9 cellular contexts compared by ENCODE assay signal in the genomic region with DNA sequence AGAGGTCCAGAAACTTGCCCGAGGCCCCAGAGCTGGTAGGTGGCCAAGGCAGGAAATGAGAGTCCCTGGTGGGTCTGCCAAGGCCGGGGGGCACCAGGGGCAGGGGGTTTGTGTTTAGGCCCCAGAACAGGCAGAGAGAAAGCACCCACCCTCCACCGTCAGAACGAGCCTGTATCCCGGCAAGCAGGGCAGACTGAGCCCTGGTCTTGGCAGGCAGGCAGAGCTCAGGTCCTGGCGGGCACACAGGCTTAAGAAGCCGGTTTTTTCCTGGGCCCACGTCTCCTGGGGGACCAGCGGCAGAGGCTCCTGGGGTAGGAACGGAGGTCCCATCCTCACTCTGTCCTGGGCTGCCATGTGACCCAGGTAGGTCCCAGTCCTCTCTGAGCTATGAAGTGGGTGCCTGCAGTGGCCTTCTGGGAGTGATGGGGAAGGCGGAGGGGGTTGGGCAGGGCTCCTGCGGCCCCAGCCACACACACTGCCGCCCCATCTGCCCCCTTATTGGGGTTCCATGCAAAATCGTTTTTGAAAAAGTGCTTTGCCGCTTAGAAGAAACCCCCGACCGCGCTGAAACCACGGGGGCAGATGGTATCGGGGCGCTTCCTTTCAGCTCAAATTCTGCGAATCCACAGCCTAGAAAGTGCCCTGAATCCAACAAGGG. TPM values are rescaled to one million over a fixed set of nuclear protein-coding genes. Genes with fewer than 3 reads are reported as not detected.
A peak's percentile ranks its signal among the peaks of the same experiment; 100 is the strongest.
DNase-seq lines count a peak whose midpoint lies in the region; ATAC-seq, FAIRE-seq and TF ChIP-seq lines count a peak whose summit lies in the region.
"Had no signal": no experiment of that assay in that cellular context is flagged by ENCODE, and none has a peak within 500 bp of the region (broad histone marks: within the 10 kb centered on the region; RNA-seq: fewer than 3 reads in every experiment).

No MANE protein-coding gene starts in this region.

- H3K9me3 ChIP-seq in T-helper 17 cell (ENCODE audit: control insufficient read depth, low read length, poor library complexity, severe bottlenecking) = no peaks in the 10 kb centered on the region
- no peaks in the 10 kb centered on the region for H3K9me3 ChIP-seq in GM12878 (replicated peaks; ENCODE audit: control insufficient read depth, insufficient read depth, low read length)

- H3K36me3 ChIP-seq in GM12878 (ENCODE audit: control insufficient read depth in 2 of 2, insufficient read depth in 2 of 2, low read length in 1 of 2) = peaks cover 4 to 9% of the 10 kb centered on the region in 2 experiments; a peak in 3 of 4 replicates

- RAD21 ChIA-PET in GM12878 (lab: Charles Lee; ENCODE audit: unreplicated experiment) = interaction anchor here (0.8 to 5.2 kb wide), 9 partner anchors 9 to 33 kb away, joined by 3 to 53 read pairs (median 34); no protein-coding TSS in a partner anchor

- H3K27me3 Mint-ChIP-seq in T-helper 17 cell = no peaks in the 10 kb centered on the region

- in situ Hi-C loops in GM12878 (cut with MboI) = loop anchor here (25.0 kb wide), 1 partner anchor 1782 kb away; the partner anchor contains the start of gene TPCN1

- ATAC-seq in T-helper 17 cell = peak; percentile 46
- ATAC-seq in GM12878 = peak; percentile 50
- no peak for ATAC-seq in HG03135 (IDR thresholded peaks at IDR 0.05; ENCODE audit: unreplicated experiment)
- no peak for ATAC-seq in sciatic nerve

- no peaks in the 10 kb centered on the region for H3K27me3 ChIP-seq in GM12878 (replicated peaks in 1 of 2; ENCODE audit: control insufficient read depth in 2 of 2, insufficient read depth in 2 of 2, low read length in 1 of 2)

- BruUV-seq in GM12878 (replicated peaks; lab: Mats Ljungman, UMichigan) = no TSS peak

- TF ChIP-seq CTCF in GM12878 (IDR thresholded peaks at IDR 0.05 in 2 of 3, conservative IDR thresholded peaks at IDR 0.05 in 1 of 3; ENCODE audit: control insufficient read depth in 2 of 3, extremely low read depth in 1 of 3, insufficient read depth in 1 of 3, low read depth in 3 of 3, low read length in 3 of 3) = no peak

- no peak for TF ChIP-seq RAD21 in GM12878 (IDR thresholded peaks at IDR 0.05; ENCODE audit: insufficient read depth, low read depth, low read length)

- 0 out of 4 replicates have a peak, but pooled peaks have one; percentile 30 to 49 for TF ChIP-seq EP300 in GM12878 (IDR thresholded peaks at IDR 0.05; ENCODE audit: borderline replicate concordance in 1 of 2, control insufficient read depth in 1 of 2, low read depth in 2 of 2, low read length in 2 of 2)

- FAIRE-seq in GM12878 (lab: Jason Lieb, UNC) = no peak

- CTCF ChIA-PET in GM12878 (lab: Yijun Ruan, JAX) = interaction anchor here (0.6 to 10.2 kb wide), 8 partner anchors 8 to 33 kb away, joined by 3 to 160 read pairs (median 19); no protein-coding TSS in a partner anchor

- peaks cover 88% of the 10 kb centered on the region for H3K79me2 ChIP-seq in GM12878 (ENCODE audit: control insufficient read depth, insufficient read depth, low read length)

- H3K4me1 Mint-ChIP-seq in T-helper 17 cell = peaks cover 82% of the 10 kb centered on the region

- H3K4me3 ChIP-seq in GM12878 (peak overlapping the region; percentile 52), skin epidermis (peak overlapping the region in 1 of 7 experiments; percentile 11)

- TF ChIP-seq POLR2A in GM12878 (IDR thresholded peaks at IDR 0.05; ENCODE audit: low read depth, low read length) = peak; percentile 73

- DNase-seq in CMK (ENCODE audit: low read depth) (peak; percentile 72), T-helper 17 cell (peak; percentile 55 to 73 (median 65)), GM12878 (ENCODE audit: low read depth, low spot score) (no peak), sciatic nerve (ENCODE audit: low spot score) (no peak), NCI-H2107 treated with DMSO at 0.1 percent for 48 hours (lab: John Stamatoyannopoulos, UW; ENCODE audit: unreplicated experiment) (no peak), NCI-H2107 (lab: John Stamatoyannopoulos, UW) (no peak)
- DNase-seq: NCI-H1436 had no signal

- intact Hi-C loops in GM12878 (cut with micrococcal nuclease; ENCODE audit: unreplicated experiment) = loop anchor here (1.0 to 2.0 kb wide), 2 partner anchors 15 to 25 kb away; partner anchors contain the start of gene SH2B3
- intact Hi-C loops in sciatic nerve (cut with DNase I) = no loop called here

- H3K36me3 Mint-ChIP-seq in T-helper 17 cell (ENCODE audit: low read depth) = no peaks in the 10 kb centered on the region

- H3K9ac ChIP-seq in GM12878 (ENCODE audit: control insufficient read depth, insufficient read depth, low read length) = peak overlapping the region; percentile 91

- H3K4me1 ChIP-seq in GM12878 (ENCODE audit: control insufficient read depth, insufficient read depth, low read length) = peaks cover 84% of the 10 kb centered on the region

- SMC1A ChIA-PET in GM12878 (lab: Charles Lee; ENCODE audit: uncharacterized antibody, unreplicated experiment) = interaction anchor here (1.0 to 7.7 kb wide), 11 partner anchors 12 to 34 kb away, joined by 3 to 57 read pairs (median 13); partner anchors contain the start of gene SH2B3

- peak overlapping the region; percentile 100 for H3K27ac Mint-ChIP-seq in T-helper 17 cell

- peak overlapping the region; percentile 33 for H2AFZ ChIP-seq in GM12878 (ENCODE audit: control insufficient read depth, low read depth, low read length)

- H3K27ac ChIP-seq in GM12878 (ENCODE audit: control insufficient read depth, insufficient read depth) (peak overlapping the region; percentile 95), skin epidermis (peak overlapping the region in 20 of 21 experiments; percentile 8 to 88 (median 72))

- H4K20me1 ChIP-seq in GM12878 (ENCODE audit: control insufficient read depth, insufficient read depth) = peaks cover 4% of the 10 kb centered on the region; the same call in 1 of the 2 replicates

- POLR2A ChIA-PET in GM12878 (lab: Charles Lee) = interaction anchor here (0.6 to 12.0 kb wide), 6 partner anchors 9 to 31 kb away, joined by 3 to 188 read pairs (median 4); partner anchors contain the start of gene SH2B3

- peak overlapping the region; percentile 99 for H3K4me2 ChIP-seq in GM12878 (ENCODE audit: control insufficient read depth, insufficient read depth)

- WGBS in GM12878 (ENCODE audit: insufficient coverage, insufficient replicate concordance, low lambda C conversion rate, missing lambda C conversion rate) = under 1% methylated on average over 22 of the region's 22 CpGs

- H3K4me3 Mint-ChIP-seq in T-helper 17 cell = peak overlapping the region; percentile 95

TF ChIP-seq in GM12878, 131 proteins besides CTCF, POLR2A, EP300 and RAD21 (continues in another document):
- no peak for TF ChIP-seq HDAC2 (IDR thresholded peaks at IDR 0.05)
- TF ChIP-seq, protein P1, sequence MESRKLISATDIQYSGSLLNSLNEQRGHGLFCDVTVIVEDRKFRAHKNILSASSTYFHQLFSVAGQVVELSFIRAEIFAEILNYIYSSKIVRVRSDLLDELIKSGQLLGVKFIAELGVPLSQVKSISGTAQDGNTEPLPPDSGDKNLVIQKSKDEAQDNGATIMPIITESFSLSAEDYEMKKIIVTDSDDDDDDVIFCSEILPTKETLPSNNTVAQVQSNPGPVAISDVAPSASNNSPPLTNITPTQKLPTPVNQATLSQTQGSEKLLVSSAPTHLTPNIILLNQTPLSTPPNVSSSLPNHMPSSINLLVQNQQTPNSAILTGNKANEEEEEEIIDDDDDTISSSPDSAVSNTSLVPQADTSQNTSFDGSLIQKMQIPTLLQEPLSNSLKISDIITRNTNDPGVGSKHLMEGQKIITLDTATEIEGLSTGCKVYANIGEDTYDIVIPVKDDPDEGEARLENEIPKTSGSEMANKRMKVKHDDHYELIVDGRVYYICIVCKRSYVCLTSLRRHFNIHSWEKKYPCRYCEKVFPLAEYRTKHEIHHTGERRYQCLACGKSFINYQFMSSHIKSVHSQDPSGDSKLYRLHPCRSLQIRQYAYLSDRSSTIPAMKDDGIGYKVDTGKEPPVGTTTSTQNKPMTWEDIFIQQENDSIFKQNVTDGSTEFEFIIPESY (IDR thresholded peaks at IDR 0.05) = no peak
- no peak for TF ChIP-seq PAX8 (IDR thresholded peaks at IDR 0.05)
- TF ChIP-seq ZNF622 (IDR thresholded peaks at IDR 0.05) = no peak
- TF ChIP-seq CHD1 (IDR thresholded peaks at IDR 0.05; ENCODE audit: low read depth, low read length) = no peak
- TF ChIP-seq STAT3 (IDR thresholded peaks at IDR 0.05; ENCODE audit: low read depth, low read length) = no peak
- peak; percentile 43 for TF ChIP-seq TBL1XR1 (IDR thresholded peaks at IDR 0.05; ENCODE audit: low read depth, low read length)
- no peak for TF ChIP-seq HCFC1 (IDR thresholded peaks at IDR 0.05; ENCODE audit: low read length)
- no peak for TF ChIP-seq NFIC (IDR thresholded peaks at IDR 0.05; ENCODE audit: low read depth, low read length)
- peak; percentile 9; the same call in 1 of the 2 replicates for TF ChIP-seq DPF2 (IDR thresholded peaks at IDR 0.05)
- no peak for TF ChIP-seq KAT2A (conservative IDR thresholded peaks at IDR 0.05; ENCODE audit: control insufficient read depth, low read depth, low read length)
- no peak for TF ChIP-seq ESRRA (IDR thresholded peaks at IDR 0.05; ENCODE audit: low read length)

RNA-seq across cellular contexts. Expression of gene SH2B3, which starts 24.2 kb away (rescaled TPM):
- 10 to 100 TPM; 38.7 to 39.3 TPM for total RNA-seq in T-helper 17 cell
- total RNA-seq in GM12878 (2013; cell fraction: nucleolus; rRNA removed) = 28.3 and 28.4 TPM in 2 replicates
- 32.3 and 32.5 TPM in 2 replicates for total RNA-seq in GM12878 (2014; rRNA removed)
- 25.3 and 27.6 TPM in 2 replicates for total RNA-seq in GM12878 (2014; rRNA removed; fragmentation: Illumina TruSeq; extraction: Trizol)
- total RNA-seq in GM12878 (2021) = 43.2 and 46.4 TPM in 2 replicates
- 18.6 TPM for polyA plus RNA-seq in GM12878 (2011; ENCODE audit: low read depth)
- polyA plus RNA-seq in GM12878 (2011; rRNA removed) = 15.0 and 19.1 TPM in 2 replicates
- 19.4 and 21.7 TPM in 2 replicates for polyA plus RNA-seq in GM12878 (2011; cell fraction: cytosol; rRNA removed)
- 18.9 and 27.2 TPM in 2 replicates for polyA plus RNA-seq in GM12878 (2011; cell fraction: nucleus; rRNA removed)
- polyA plus RNA-seq in GM12878 (2012) = 18.0 and 25.3 TPM in 2 replicates
- polyA plus RNA-seq in GM12878 (2014; fragmentation: Illumina TruSeq; extraction: Trizol) = 35.6 and 38.3 TPM in 2 replicates
- 1 to 10 TPM; 5.8 to 8.5 TPM for polyA plus RNA-seq in GM12878 (2014; fragmentation: Nextera tagmentation; extraction: Ambion mirVana)
- polyA plus RNA-seq in GM12878 (2014; rRNA removed) = 28.1 and 31.0 TPM in 2 replicates
- 10 to 100 TPM in 1 of 2 experiments, 1 to 10 TPM in 1; 9.1 to 11.9 TPM for polyA plus RNA-seq in GM12878 (2016; fragmentation: Nextera tagmentation; extraction: Ambion mirVana)
- polyA minus RNA-seq in GM12878 (2011; rRNA and poly(A)+ RNA removed) = 15.0 and 18.0 TPM in 2 replicates
- polyA minus RNA-seq in GM12878 (2011; cell fraction: cytosol; rRNA and poly(A)+ RNA removed) = 11.4 and 13.1 TPM in 2 replicates
- polyA minus RNA-seq in GM12878 (2011; cell fraction: nucleus; rRNA and poly(A)+ RNA removed) = 4.8 and 11.5 TPM in 2 replicates
- 27.5 TPM for total RNA-seq in sciatic nerve

Comparison
In these comparisons a context has a peak if more than half of its experiments do, and no peak if none do; other contexts are left out.
1. DNase-seq: peak in CMK (single experiment) and T-helper 17 cell (3 of 3); none in GM12878 (single experiment), sciatic nerve (single experiment), NCI-H2107 treated with DMSO at 0.1 percent for 48 hours (single experiment) and NCI-H2107 (single experiment).
2. ATAC-seq: peak in T-helper 17 cell (single experiment) and GM12878 (single experiment); none in HG03135 (single experiment) and sciatic nerve (single experiment).